ENCODE assay signal across 31 cellular contexts in the genomic region with DNA sequence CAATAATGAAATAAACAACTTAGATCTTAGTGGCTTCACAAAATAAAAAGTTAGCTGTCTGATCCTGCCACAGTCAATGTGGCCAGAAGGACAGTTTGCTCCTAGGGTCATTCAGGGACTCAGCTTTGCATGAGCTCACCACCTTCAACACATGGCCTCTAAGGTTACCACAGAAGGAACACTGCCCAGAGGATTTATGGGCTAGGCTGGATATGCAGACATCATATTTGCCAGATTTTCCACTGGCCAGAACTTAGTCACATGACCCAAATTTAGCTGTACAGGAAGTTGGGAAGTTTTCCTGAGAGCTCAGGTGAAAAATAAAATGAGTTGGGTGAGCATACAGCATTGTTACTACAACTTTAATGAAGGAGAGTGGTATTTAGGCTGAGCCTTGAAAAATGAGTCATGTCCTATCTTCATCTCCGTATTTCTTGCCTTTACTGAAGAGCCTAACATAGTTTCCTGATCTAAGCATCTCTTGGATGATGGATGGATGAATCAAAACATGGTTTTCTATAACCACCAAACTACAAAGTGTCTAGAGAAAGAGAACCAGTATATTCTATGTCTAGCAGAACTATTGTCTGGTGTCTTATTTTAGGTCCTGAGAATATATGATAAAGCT. TPM values are rescaled to one million over a fixed set of nuclear protein-coding genes. Genes with fewer than 3 reads are reported as not detected.
"Had no signal": no experiment of that assay in that cellular context is flagged by ENCODE, and none has a peak within 500 bp of the region (broad histone marks: within the 10 kb centered on the region; RNA-seq: fewer than 3 reads in every experiment).

No MANE protein-coding gene starts in this region.

- H3K36me3 ChIP-seq: ascending aorta, MG63 had no signal

- H3K27ac ChIP-seq: ascending aorta, body of pancreas, SK-N-MC had no signal

- H3K4me3 ChIP-seq: ascending aorta, body of pancreas, MG63, SK-N-MC had no signal

- H3K9me3 ChIP-seq: ascending aorta, body of pancreas, MG63 had no signal

- H3K27me3 ChIP-seq: ascending aorta, body of pancreas, MG63 had no signal

- DNase-seq: activated B cell treated with CpG ODN at 0.5 μM for 24 hours; activated CD4-positive, alpha-beta memory T cell treated with anti-CD3 and anti-CD28 coated beads for 36 hours; activated CD4-positive, alpha-beta T cell treated with anti-CD3 and anti-CD28 coated beads for 1 hour; activated CD4-positive, alpha-beta T cell treated with anti-CD3 and anti-CD28 coated beads, Interleukin-2, amount 10 ng/mL, durations not matched to agents 24 days and 14 days; activated CD8-positive, alpha-beta memory T cell treated with anti-CD3 and anti-CD28 coated beads for 24 hours; activated effector memory CD4-positive, alpha-beta T cell treated with anti-CD3 and anti-CD28 coated beads, Interleukin-2, amount 50 U/mL, for 16 hours; activated naive CD4-positive, alpha-beta T cell treated with Interleukin-2 at 50 U/mL for 16 hours; activated naive CD8-positive, alpha-beta T cell treated with anti-CD3 and anti-CD28 coated beads, Interleukin-2, amount 50 U/mL, for 24 hours; activated T-cell treated with anti-CD3 and anti-CD28 coated beads, Interleukin-2, amount 50 U/mL, for 4 hours; amniotic stem cell; body of pancreas; IMR-90; KG1; MG63; MV-4-11; NCI-H1092 treated with DMSO at 0.1 percent for 48 hours; NCI-H1417 treated with DMSO at 0.1 percent for 48 hours; NCI-H1694; NCI-H2029; NCI-H2107; NCI-H2171 treated with DMSO at 0.1 percent for 48 hours; NCI-H345; NCI-H510A; NCI-H526 treated with DMSO at 0.1 percent for 48 hours; NCI-H82; NK-92 treated with Interleukin-12 subunit alpha and Interleukin-12 subunit beta, amount 100 ng/mL, for 24 hours; PC-3; SIG-M5 had no signal

- H3K4me1 ChIP-seq: ascending aorta, body of pancreas had no signal

- ATAC-seq: activated naive CD4-positive, alpha-beta T cell treated with anti-CD3 and anti-CD28 coated beads, Interleukin-2, amount 50 U/mL, for 72 hours; activated naive CD8-positive, alpha-beta T cell treated with anti-CD3 and anti-CD28 coated beads, Interleukin-2, amount 50 U/mL, for 24 hours; activated T-cell treated with anti-CD3 and anti-CD28 coated beads, Interleukin-2, amount 50 U/mL, for 4 hours; body of pancreas; PC-3 had no signal

RNA-seq across cellular contexts. Expression of a gene that starts 54.9 kb away (rescaled TPM):
- total RNA-seq: activated B cell treated with CpG ODN at 0.5 μM for 24 hours; activated CD4-positive, alpha-beta memory T cell treated with anti-CD3 and anti-CD28 coated beads for 36 hours; activated CD4-positive, alpha-beta T cell treated with anti-CD3 and anti-CD28 coated beads, Interleukin-2, amount 10 ng/mL, durations not matched to agents 24 days and 14 days; activated naive CD4-positive, alpha-beta T cell treated with anti-CD3 and anti-CD28 coated beads, Interleukin-2, amount 50 U/mL, for 72 hours; activated T-cell treated with anti-CD3 and anti-CD28 coated beads, Interleukin-2, amount 50 U/mL, for 4 hours; ascending aorta; PC-3 had no signal
